21 cellular contexts compared by ENCODE assay signal in genomic region chr1:65769621-65770020, GRCh38.
"Had no signal": no experiment of that assay in that cellular context is flagged by ENCODE, and none has a peak within 500 bp of the region (broad histone marks: within the 10 kb centered on the region; RNA-seq: fewer than 3 reads in every experiment).

No MANE protein-coding gene starts in this region.

- H3K27ac Mint-ChIP-seq: activated CD4-positive, alpha-beta T cell treated with anti-CD3 and anti-CD28 coated beads, Interleukin-2, amount 10 ng/mL, durations not matched to agents 7 days and 5 days; activated naive CD4-positive, alpha-beta T cell treated with anti-CD3 and anti-CD28 coated beads, Interleukin-2, amount 10 ng/mL, durations not matched to agents 7 days and 5 days; activated T-helper 2 cell treated with anti-CD3 and anti-CD28 coated beads, Interferon-gamma antibody, Interleukin-2, Interleukin-4, amounts not matched to agents 10 μg/mL and 5 μg/mL and 100 μg/mL, durations not matched to agents 14 hours and 24 hours and 36 hours; brain; stimulated activated naive CD8-positive, alpha-beta T cell treated with anti-CD3 and anti-CD28 coated beads, Interleukin-15, Interleukin-2, amounts not matched to agents 100 ng/mL and 50 ng/mL, for 24 hours had no signal

- H3K27me3 Mint-ChIP-seq: activated naive CD4-positive, alpha-beta T cell treated with anti-CD3 and anti-CD28 coated beads, Interleukin-2, amount 10 ng/mL, durations not matched to agents 7 days and 5 days had no signal

- DNase-seq: activated CD4-positive, alpha-beta T cell treated with anti-CD3 and anti-CD28 coated beads, Interleukin-2, amount 10 ng/mL, durations not matched to agents 7 days and 5 days; activated CD4-positive, CD25-positive, alpha-beta regulatory T cell; activated naive CD4-positive, alpha-beta T cell treated with anti-CD3 and anti-CD28 coated beads, Interleukin-2, amount 10 ng/mL, durations not matched to agents 7 days and 5 days; activated T-cell treated with anti-CD3 and anti-CD28 coated beads for 4 hours; adrenal gland; cortex of kidney; effector CD8-positive, alpha-beta T cell; foreskin melanocyte; heart left ventricle; left colon; midbrain; retina; stimulated activated CD4-positive, alpha-beta T cell treated with anti-CD3 and anti-CD28 coated beads, Interleukin-15, amount 100 ng/mL, for 24 hours; stimulated activated CD4-positive, alpha-beta T cell treated with anti-CD3 and anti-CD28 coated beads, Interleukin-4, amount 100 ng/mL, for 24 hours; testis; upper lobe of right lung had no signal

- H3K4me1 Mint-ChIP-seq: activated CD4-positive, alpha-beta T cell treated with anti-CD3 and anti-CD28 coated beads, Interleukin-2, amount 10 ng/mL, durations not matched to agents 7 days and 5 days; activated naive CD4-positive, alpha-beta T cell treated with anti-CD3 and anti-CD28 coated beads, Interleukin-2, amount 10 ng/mL, durations not matched to agents 7 days and 5 days; brain; central memory CD8-positive, alpha-beta T cell had no signal

- H3K4me3 ChIP-seq: adrenal gland, heart left ventricle, lung, testis, upper lobe of right lung had no signal

- H3K27me3 ChIP-seq: adrenal gland, heart left ventricle, testis, upper lobe of right lung had no signal

- H3K36me3 Mint-ChIP-seq: activated naive CD4-positive, alpha-beta T cell treated with anti-CD3 and anti-CD28 coated beads, Interleukin-2, amount 10 ng/mL, durations not matched to agents 7 days and 5 days; brain had no signal

- H3K4me3 Mint-ChIP-seq: activated CD4-positive, alpha-beta T cell treated with anti-CD3 and anti-CD28 coated beads, Interleukin-2, amount 10 ng/mL, durations not matched to agents 7 days and 5 days; activated naive CD4-positive, alpha-beta T cell treated with anti-CD3 and anti-CD28 coated beads, Interleukin-2, amount 10 ng/mL, durations not matched to agents 7 days and 5 days; brain; central memory CD8-positive, alpha-beta T cell; stimulated activated naive CD8-positive, alpha-beta T cell treated with anti-CD3 and anti-CD28 coated beads, Interleukin-15, Interleukin-2, amounts not matched to agents 100 ng/mL and 50 ng/mL, for 24 hours had no signal

- ATAC-seq: heart left ventricle, left colon, upper lobe of right lung had no signal

- H3K27ac ChIP-seq: adrenal gland, heart left ventricle, testis, upper lobe of right lung had no signal

- H3K9me3 Mint-ChIP-seq: activated CD4-positive, alpha-beta T cell treated with anti-CD3 and anti-CD28 coated beads, Interleukin-2, amount 10 ng/mL, durations not matched to agents 7 days and 5 days; activated naive CD4-positive, alpha-beta T cell treated with anti-CD3 and anti-CD28 coated beads, Interleukin-2, amount 10 ng/mL, durations not matched to agents 7 days and 5 days; activated T-helper 2 cell treated with anti-CD3 and anti-CD28 coated beads, Interferon-gamma antibody, Interleukin-2, Interleukin-4, amounts not matched to agents 10 μg/mL and 5 μg/mL and 100 μg/mL, durations not matched to agents 14 hours and 24 hours and 36 hours had no signal

- H3K9me3 ChIP-seq: adrenal gland, testis, upper lobe of right lung had no signal

- H3K36me3 ChIP-seq: adrenal gland, heart left ventricle, upper lobe of right lung had no signal

- H3K4me1 ChIP-seq: adrenal gland, heart left ventricle, testis, upper lobe of right lung had no signal
